ENCODE assay signal across 1 cellular context in the genomic region with DNA sequence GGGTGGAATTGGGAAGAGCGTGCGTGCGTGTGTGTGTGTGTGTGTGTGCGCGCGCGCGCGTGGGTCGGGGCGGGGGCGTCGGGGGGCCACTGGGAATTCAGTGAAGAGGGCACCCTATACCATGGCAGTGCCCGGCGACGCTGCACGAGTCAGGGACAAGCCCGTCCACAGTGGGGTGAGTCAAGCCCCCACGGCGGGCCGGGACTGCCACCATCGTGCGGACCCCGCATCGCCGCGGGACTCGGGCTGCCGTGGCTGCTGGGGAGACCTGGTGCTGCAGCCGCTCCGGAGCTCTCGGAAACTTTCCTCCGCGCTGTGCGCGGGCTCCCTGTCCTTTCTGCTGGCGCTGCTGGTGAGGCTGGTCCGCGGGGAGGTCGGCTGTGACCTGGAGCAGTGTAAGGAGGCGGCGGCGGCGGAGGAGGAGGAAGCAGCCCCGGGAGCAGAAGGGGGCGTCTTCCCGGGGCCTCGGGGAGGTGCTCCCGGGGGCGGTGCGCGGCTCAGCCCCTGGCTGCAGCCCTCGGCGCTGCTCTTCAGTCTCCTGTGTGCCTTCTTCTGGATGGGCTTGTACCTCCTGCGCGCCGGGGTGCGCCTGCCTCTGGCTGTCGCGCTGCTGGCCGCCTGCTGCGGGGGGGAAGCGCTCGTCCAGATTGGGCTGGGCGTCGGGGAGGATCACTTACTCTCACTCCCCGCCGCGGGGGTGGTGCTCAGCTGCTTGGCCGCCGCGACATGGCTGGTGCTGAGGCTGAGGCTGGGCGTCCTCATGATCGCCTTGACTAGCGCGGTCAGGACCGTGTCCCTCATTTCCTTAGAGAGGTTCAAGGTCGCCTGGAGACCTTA.
TF ChIP-seq lines count a peak whose summit lies in the region.

No MANE protein-coding gene starts in this region.

TF ChIP-seq in HCT116, 20 proteins besides CTCF, POLR2A, EP300 and RAD21:
- TF ChIP-seq ZBTB33 (IDR thresholded peaks at IDR 0.05; ENCODE audit: extremely low read depth, insufficient replicate concordance, low read length) (no peak), EGR1 (IDR thresholded peaks at IDR 0.05; ENCODE audit: low read depth) (peak; percentile 25; the same call in 1 of the 2 replicates), MAX (IDR thresholded peaks at IDR 0.05) (peak; percentile 16; the same call in 1 of the 2 replicates)
TF ChIP-seq in HCT116: peak in this region for 2.
